In the genomic region with DNA sequence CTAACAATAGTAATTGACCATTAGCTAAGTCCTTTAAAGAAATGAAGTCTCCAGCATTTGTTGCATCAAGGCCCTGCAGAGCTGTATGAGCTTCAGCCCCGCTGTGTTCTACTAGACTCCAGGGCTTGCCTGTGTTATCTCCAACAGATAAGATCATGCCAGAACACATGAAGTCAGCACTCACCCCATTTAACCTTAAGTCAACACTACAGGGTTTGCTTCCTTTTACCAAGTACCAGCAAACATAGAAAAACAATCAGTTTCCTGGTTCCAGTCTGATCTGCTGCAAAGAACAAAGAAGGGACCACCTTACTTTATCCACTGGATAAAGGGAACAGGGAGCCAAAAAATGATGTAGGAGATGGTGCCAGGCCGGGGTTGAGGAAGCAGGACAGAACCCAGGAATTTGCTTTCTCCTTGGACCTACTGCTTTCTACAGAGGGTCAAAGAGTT, we compare ENCODE assay signal across 14 cellular contexts. TPM values are rescaled to one million over a fixed set of nuclear protein-coding genes. Genes with fewer than 3 reads are reported as not detected.
A peak's percentile ranks its signal among the peaks of the same experiment; 100 is the strongest.
DNase-seq lines count a peak whose midpoint lies in the region; ATAC-seq, FAIRE-seq and TF ChIP-seq lines count a peak whose summit lies in the region.
"Had no signal": no experiment of that assay in that cellular context is flagged by ENCODE, and none has a peak within 500 bp of the region (broad histone marks: within the 10 kb centered on the region; RNA-seq: fewer than 3 reads in every experiment).

No MANE protein-coding gene starts in this region.

- peaks cover 3% of the 10 kb centered on the region for H3K9me3 Mint-ChIP-seq in astrocyte (ENCODE audit: unreplicated experiment)
- H3K9me3 Mint-ChIP-seq: natural killer cell had no signal

- DNase-seq in KBM-7 (peak; percentile 20), astrocyte (ENCODE audit: low read depth) (peak; percentile 84), hepatocyte (ENCODE audit: low spot score) (peak; percentile 84), A172 (ENCODE audit: low spot score) (no peak), HK-2 (ENCODE audit: unreplicated experiment) (no peak)
- no peak for DNase-seq in stimulated activated CD8-positive, alpha-beta memory T cell treated with anti-CD3 and anti-CD28 coated beads, Interleukin-4, amount 100 ng/mL, for 48 hours
- DNase-seq: activated CD4-positive, alpha-beta T cell treated with anti-CD3 and anti-CD28 coated beads for 4 hours; DMS79 treated with DMSO at 0.1 percent for 48 hours; natural killer cell; NCI-H1930; SIG-M5 had no signal

- H3K9me2 ChIP-seq in hepatocyte (replicated peaks; ENCODE audit: insufficient read depth), result no peaks in the 10 kb centered on the region

- H3K9me3 ChIP-seq in astrocyte (ENCODE audit: insufficient read depth, low read depth, low read length) (no peaks in the 10 kb centered on the region), hepatocyte (ENCODE audit: low read depth) (no peaks in the 10 kb centered on the region), subcutaneous abdominal adipose tissue (ENCODE audit: control insufficient read depth in 5 of 5, low read length in 5 of 5) (no peaks in the 10 kb centered on the region)
- H3K9me3 ChIP-seq: vagina had no signal

- H3K4me3 ChIP-seq in astrocyte (ENCODE audit: insufficient read depth, low read depth, low read length), result no peak overlapping the region
- no peak overlapping the region for H3K4me3 ChIP-seq in hepatocyte
- no peak overlapping the region for H3K4me3 ChIP-seq in subcutaneous abdominal adipose tissue (ENCODE audit: low read depth in 1 of 5, low read length in 5 of 5)
- H3K4me3 ChIP-seq: vagina had no signal

- 27% methylated on average over 2 of the region's 2 CpGs for WGBS in hepatocyte (ENCODE audit: low lambda C conversion rate, missing lambda C conversion rate)

- H3K27me3 ChIP-seq in astrocyte (ENCODE audit: insufficient read depth, low read length) (no peaks in the 10 kb centered on the region), hepatocyte (no peaks in the 10 kb centered on the region), subcutaneous abdominal adipose tissue (ENCODE audit: control insufficient read depth in 5 of 5, insufficient read depth in 4 of 5, low read length in 5 of 5) (no peaks in the 10 kb centered on the region)
- H3K27me3 ChIP-seq: vagina had no signal

- TF ChIP-seq CTCF in astrocyte (IDR thresholded peaks at IDR 0.05; ENCODE audit: insufficient read depth, low read depth, low read length) (no peak), hepatocyte (IDR thresholded peaks at IDR 0.05; ENCODE audit: poor library complexity) (no peak)

- no peak overlapping the region for H3K9ac ChIP-seq in astrocyte (ENCODE audit: low read length)
- no peak overlapping the region for H3K9ac ChIP-seq in subcutaneous abdominal adipose tissue (ENCODE audit: low read length in 5 of 5)

- H3K4me1 Mint-ChIP-seq in astrocyte (ENCODE audit: low read depth, unreplicated experiment), result peaks cover 50% of the 10 kb centered on the region
- H3K4me1 Mint-ChIP-seq: natural killer cell had no signal

- H3K36me3 ChIP-seq in astrocyte (ENCODE audit: insufficient read depth, low read length) (no peaks in the 10 kb centered on the region), hepatocyte (replicated peaks; ENCODE audit: insufficient read depth, low read depth) (no peaks in the 10 kb centered on the region), subcutaneous abdominal adipose tissue (ENCODE audit: control insufficient read depth in 5 of 5, insufficient read depth in 5 of 5, low read length in 5 of 5) (no peaks in the 10 kb centered on the region)
- H3K36me3 ChIP-seq: vagina had no signal

- in situ Hi-C loops in KBM-7 (cut with MboI; ENCODE audit: low pct_unique_long_range_greater_than_20kb, low sequenced_read_pairs), result no loop called here

- H3K4me1 ChIP-seq in astrocyte (ENCODE audit: insufficient read depth, low read length) (peaks cover 28% of the 10 kb centered on the region), hepatocyte (ENCODE audit: insufficient read depth) (peaks cover 28% of the 10 kb centered on the region), subcutaneous abdominal adipose tissue (ENCODE audit: control insufficient read depth in 5 of 5, insufficient read depth in 5 of 5, low read length in 5 of 5) (peaks cover 0 to 42% (median 25%) of the 10 kb centered on the region in 5 donors)

- no peak for FAIRE-seq in astrocyte (lab: Jason Lieb, UNC)

- H3K4me3 Mint-ChIP-seq in astrocyte (ENCODE audit: unreplicated experiment), result no peak overlapping the region
- H3K4me3 Mint-ChIP-seq: natural killer cell had no signal

- H2AFZ ChIP-seq in astrocyte (ENCODE audit: low read depth, low read length) (no peak overlapping the region), hepatocyte (no peak overlapping the region)

- no peaks in the 10 kb centered on the region for H4K20me1 ChIP-seq in astrocyte (ENCODE audit: insufficient read depth, low read length)
- no peaks in the 10 kb centered on the region for H4K20me1 ChIP-seq in hepatocyte (ENCODE audit: insufficient read depth, poor library complexity, severe bottlenecking)

- no peak overlapping the region for H3K4me2 ChIP-seq in astrocyte (ENCODE audit: low read length)
- H3K4me2 ChIP-seq in hepatocyte, result peak overlapping the region; percentile 3

- H3K36me3 Mint-ChIP-seq in astrocyte (ENCODE audit: low read depth, unreplicated experiment), result peaks cover 1% of the 10 kb centered on the region
- H3K36me3 Mint-ChIP-seq: natural killer cell had no signal

- H3K79me2 ChIP-seq in astrocyte (ENCODE audit: insufficient read depth, low read length), result no peaks in the 10 kb centered on the region
- H3K79me2 ChIP-seq in hepatocyte, result no peaks in the 10 kb centered on the region

- H3K27ac ChIP-seq in astrocyte (ENCODE audit: low read depth, low read length) (no peak overlapping the region), hepatocyte (peak overlapping the region; percentile 80), subcutaneous abdominal adipose tissue (ENCODE audit: low read depth, low read length) (peak overlapping the region; percentile 26)

- ATAC-seq in HG03378 (IDR thresholded peaks at IDR 0.05; ENCODE audit: unreplicated experiment), result no peak
- ATAC-seq: natural killer cell had no signal

- peak overlapping the region; percentile 3 for H3K27ac Mint-ChIP-seq in astrocyte (ENCODE audit: unreplicated experiment)
- H3K27ac Mint-ChIP-seq: natural killer cell had no signal

- no peaks in the 10 kb centered on the region for H3K27me3 Mint-ChIP-seq in astrocyte (ENCODE audit: low read depth, unreplicated experiment)

RNA-seq across cellular contexts. Expression of a gene that starts 41.3 kb away (rescaled TPM):
- total RNA-seq in astrocyte, result 749 and 829 TPM in 2 replicates
- total RNA-seq in hepatocyte, result 97.4 and 115 TPM in 2 replicates
- 46.3 and 51.3 TPM in 2 replicates for polyA plus RNA-seq in hepatocyte
- total RNA-seq in A172 (2014; rRNA removed; shearing (Covaris generic)), result 129 and 155 TPM in 2 replicates
- total RNA-seq: natural killer cell had no signal

Comparison
In these comparisons a context has a peak if more than half of its experiments do, and no peak if none do; other contexts are left out.
1. DNase-seq: peak in KBM-7 (single experiment), astrocyte (single experiment) and hepatocyte (single experiment); none in stimulated activated CD8-positive, alpha-beta memory T cell treated with anti-CD3 and anti-CD28 coated beads, Interleukin-4, amount 100 ng/mL, for 48 hours (single experiment), A172 (single experiment) and HK-2 (single experiment).